Comparison of ENCODE assay signal across 1 cellular context in genomic region chr3:128829925-128830625, GRCh38.
TF ChIP-seq lines count a peak whose summit lies in the region.
"Not testable (repeated sequence)": the region's sequence is repeated elsewhere in the genome, so short reads cannot be mapped to it uniquely, and the experiment has no call there.

No MANE protein-coding gene starts in this region.

TF ChIP-seq in K562, 482 proteins besides CTCF, POLR2A, EP300 and RAD21 (continued from another document):
- TF ChIP-seq PBX2 (CRISPR knock-in tag; IDR thresholded peaks at IDR 0.05; ENCODE audit: low read depth): not testable (repeated sequence)
- TF ChIP-seq PBX2 (tag; conservative IDR thresholded peaks at IDR 0.05; ENCODE audit: low read depth): peak; percentile 83
- peak; percentile 37; the same call in 1 of the 2 replicates for TF ChIP-seq CBFA2T3 (IDR thresholded peaks at IDR 0.05)
- TF ChIP-seq MNT (conservative IDR thresholded peaks at IDR 0.05): peak; percentile 84 to 93
- TF ChIP-seq L3MBTL2 (IDR thresholded peaks at IDR 0.05): peak; percentile 50
- TF ChIP-seq ZNF316 (IDR thresholded peaks at IDR 0.05): peak; percentile 99
- peak; percentile 42; the same call in 1 of the 2 replicates for TF ChIP-seq CTBP1 (IDR thresholded peaks at IDR 0.05; ENCODE audit: borderline replicate concordance)
- peak; percentile 52; the same call in 1 of the 2 replicates for TF ChIP-seq SMARCC2 (IDR thresholded peaks at IDR 0.05; ENCODE audit: low read depth)
- TF ChIP-seq MAFG (tag; conservative IDR thresholded peaks at IDR 0.05): peak; percentile 97
- TF ChIP-seq FOXA3 (CRISPR knock-in tag; conservative IDR thresholded peaks at IDR 0.05 in 1 of 2, IDR thresholded peaks at IDR 0.05 in 1 of 2): peak; percentile 88 to 94
- TF ChIP-seq MEIS2 (IDR thresholded peaks at IDR 0.05; ENCODE audit: partially characterized antibody): peak; percentile 85
- peak; percentile 49 for TF ChIP-seq SOX6 (IDR thresholded peaks at IDR 0.05)
- TF ChIP-seq KDM1A (IDR thresholded peaks at IDR 0.05): peak; percentile 13 to 47; a peak in 2 of 4 replicates
- TF ChIP-seq C11orf30 (IDR thresholded peaks at IDR 0.05; ENCODE audit: low read depth): peak; percentile 95
- TF ChIP-seq EP400 (IDR thresholded peaks at IDR 0.05): peak; percentile 44; the same call in 1 of the 2 replicates
- peak; percentile 67 for TF ChIP-seq ZNF592 (IDR thresholded peaks at IDR 0.05)
- TF ChIP-seq HDAC2 (IDR thresholded peaks at IDR 0.05): 0 out of 2 replicates have a peak, but pooled peaks have one; percentile 54
- peak; percentile 82 for TF ChIP-seq LEF1 (IDR thresholded peaks at IDR 0.05)
- TF ChIP-seq ATF7 (IDR thresholded peaks at IDR 0.05): 0 out of 2 replicates have a peak, but pooled peaks have one; percentile 23
- peak in 1 of 2 experiments; percentile 89; a peak in 2 of 4 replicates for TF ChIP-seq ZNF318 (IDR thresholded peaks at IDR 0.05; ENCODE audit: borderline replicate concordance in 1 of 2, low read depth in 1 of 2)
- TF ChIP-seq NFE2 (IDR thresholded peaks at IDR 0.05; ENCODE audit: low read depth): peak; percentile 73
- TF ChIP-seq TAL1 (IDR thresholded peaks at IDR 0.05): peak; percentile 41
- 0 out of 2 replicates have a peak, but pooled peaks have one; percentile 4 for TF ChIP-seq CXXC5 (CRISPR knock-in tag; IDR thresholded peaks at IDR 0.05)
- peak; percentile 71 for TF ChIP-seq SMARCE1 (IDR thresholded peaks at IDR 0.05)
- TF ChIP-seq HMBOX1 (IDR thresholded peaks at IDR 0.05): peak; percentile 86
